In genomic region chr7:4755045-4755444, GRCh38 we compare ENCODE assay signal across 26 cellular contexts.
"Had no signal": no experiment of that assay in that cellular context is flagged by ENCODE, and none has a peak within 500 bp of the region (broad histone marks: within the 10 kb centered on the region; RNA-seq: fewer than 3 reads in every experiment).

No MANE protein-coding gene starts in this region.

- H3K9me3 ChIP-seq: pancreas, prostate gland, right atrium auricular region, right lobe of liver, sigmoid colon, stomach, thoracic aorta, thyroid gland, tibial nerve, upper lobe of left lung, uterus had no signal

- ATAC-seq: naive thymus-derived CD8-positive, alpha-beta T cell; natural killer cell treated with Interleukin-12 subunit alpha and Interleukin-12 subunit beta and Interleukin-15 and Interleukin-18, amount 100 ng/mL, for 72 hours; pancreas; stimulated activated effector memory CD8-positive, alpha-beta T cell treated with anti-CD3 and anti-CD28 coated beads, Interleukin-12 subunit alpha, Interleukin-12 subunit beta, amount 100 ng/mL, for 72 hours; stimulated activated naive B cell treated with anti-CD40 and anti-IgM and Interleukin-4, amounts not matched to agents 10 μg/mL and 1 μg/mL and 100 μg/mL, for 72 hours had no signal

- H3K27me3 Mint-ChIP-seq: naive B cell; naive thymus-derived CD8-positive, alpha-beta T cell; natural killer cell treated with Interleukin-12 subunit alpha and Interleukin-12 subunit beta and Interleukin-15 and Interleukin-18, amount 100 ng/mL, for 72 hours; stimulated activated naive B cell treated with anti-CD40 and anti-IgM and Interleukin-4, amounts not matched to agents 10 μg/mL and 1 μg/mL and 100 μg/mL, for 72 hours; stimulated activated naive CD8-positive, alpha-beta T cell treated with anti-CD3 and anti-CD28 coated beads, Interleukin-15, Interleukin-2, amounts not matched to agents 100 ng/mL and 50 ng/mL, for 24 hours had no signal

- H3K4me1 ChIP-seq: neural progenitor cell, prostate gland, right lobe of liver had no signal

- H3K4me3 ChIP-seq: neural progenitor cell, pancreas, prostate gland, right atrium auricular region, right lobe of liver, sigmoid colon, stomach, thoracic aorta, thyroid gland, tibial nerve, upper lobe of left lung, uterus had no signal

- H3K36me3 Mint-ChIP-seq: natural killer cell treated with Interleukin-12 subunit alpha and Interleukin-12 subunit beta and Interleukin-15 and Interleukin-18, amount 100 ng/mL, for 72 hours had no signal

- H3K9me3 Mint-ChIP-seq: naive B cell; naive thymus-derived CD8-positive, alpha-beta T cell; natural killer cell treated with Interleukin-12 subunit alpha and Interleukin-12 subunit beta and Interleukin-15 and Interleukin-18, amount 100 ng/mL, for 72 hours; neural progenitor cell; stimulated activated effector memory CD8-positive, alpha-beta T cell treated with anti-CD3 and anti-CD28 coated beads, Interleukin-12 subunit alpha, Interleukin-12 subunit beta, amount 100 ng/mL, for 72 hours; stimulated activated naive B cell treated with anti-CD40 and anti-IgM and Interleukin-4, amounts not matched to agents 10 μg/mL and 1 μg/mL and 100 μg/mL, for 72 hours; stimulated activated naive CD8-positive, alpha-beta T cell treated with anti-CD3 and anti-CD28 coated beads, Interleukin-15, Interleukin-2, amounts not matched to agents 100 ng/mL and 50 ng/mL, for 24 hours had no signal

- H3K27ac Mint-ChIP-seq: natural killer cell treated with Interleukin-12 subunit alpha and Interleukin-12 subunit beta and Interleukin-15 and Interleukin-18, amount 100 ng/mL, for 72 hours; neural progenitor cell; stimulated activated effector memory CD8-positive, alpha-beta T cell treated with anti-CD3 and anti-CD28 coated beads, Interleukin-12 subunit alpha, Interleukin-12 subunit beta, amount 100 ng/mL, for 72 hours; stimulated activated naive B cell treated with anti-CD40 and anti-IgM and Interleukin-4, amounts not matched to agents 10 μg/mL and 1 μg/mL and 100 μg/mL, for 72 hours; stimulated activated naive CD8-positive, alpha-beta T cell treated with anti-CD3 and anti-CD28 coated beads, Interleukin-15, Interleukin-2, amounts not matched to agents 100 ng/mL and 50 ng/mL, for 24 hours had no signal

- H3K27ac ChIP-seq: neural progenitor cell, pancreas, prostate gland, right atrium auricular region, right lobe of liver, stomach, thoracic aorta, thyroid gland, tibial nerve, upper lobe of left lung, uterus had no signal

- FAIRE-seq: pancreas, small intestine had no signal

- H3K4me3 Mint-ChIP-seq: natural killer cell treated with Interleukin-12 subunit alpha and Interleukin-12 subunit beta and Interleukin-15 and Interleukin-18, amount 100 ng/mL, for 72 hours; stimulated activated effector memory CD8-positive, alpha-beta T cell treated with anti-CD3 and anti-CD28 coated beads, Interleukin-12 subunit alpha, Interleukin-12 subunit beta, amount 100 ng/mL, for 72 hours; stimulated activated naive B cell treated with anti-CD40 and anti-IgM and Interleukin-4, amounts not matched to agents 10 μg/mL and 1 μg/mL and 100 μg/mL, for 72 hours; stimulated activated naive CD8-positive, alpha-beta T cell treated with anti-CD3 and anti-CD28 coated beads, Interleukin-15, Interleukin-2, amounts not matched to agents 100 ng/mL and 50 ng/mL, for 24 hours had no signal

- DNase-seq: naive B cell; naive thymus-derived CD8-positive, alpha-beta T cell; retina; right lobe of liver; sigmoid colon; small intestine; stimulated activated CD4-positive, alpha-beta T cell treated with anti-CD3 and anti-CD28 coated beads, Interleukin-15, amount 100 ng/mL, for 24 hours; stimulated activated CD4-positive, alpha-beta T cell treated with anti-CD3 and anti-CD28 coated beads, Interleukin-2, amount 100 ng/mL, for 24 hours; stimulated activated CD4-positive, alpha-beta T cell treated with anti-CD3 and anti-CD28 coated beads, Interleukin-2, amount 100 ng/mL, for 48 hours; stimulated activated CD4-positive, alpha-beta T cell treated with anti-CD3 and anti-CD28 coated beads, Interleukin-4, amount 100 ng/mL, for 24 hours; stimulated activated naive B cell treated with anti-CD40 and anti-IgM and Interleukin-4, amounts not matched to agents 10 μg/mL and 1 μg/mL and 100 μg/mL, for 72 hours; stimulated activated naive CD4-positive, alpha-beta T cell treated with Interleukin-2 at 50 U/mL for 16 hours; stomach; thyroid gland; trophoblast cell; uterus had no signal

- H3K27me3 ChIP-seq: neural progenitor cell, pancreas, right atrium auricular region, right lobe of liver, sigmoid colon, stomach, thyroid gland, tibial nerve, upper lobe of left lung, uterus had no signal
